ENCODE assay signal across 11 cellular contexts in the genomic region with DNA sequence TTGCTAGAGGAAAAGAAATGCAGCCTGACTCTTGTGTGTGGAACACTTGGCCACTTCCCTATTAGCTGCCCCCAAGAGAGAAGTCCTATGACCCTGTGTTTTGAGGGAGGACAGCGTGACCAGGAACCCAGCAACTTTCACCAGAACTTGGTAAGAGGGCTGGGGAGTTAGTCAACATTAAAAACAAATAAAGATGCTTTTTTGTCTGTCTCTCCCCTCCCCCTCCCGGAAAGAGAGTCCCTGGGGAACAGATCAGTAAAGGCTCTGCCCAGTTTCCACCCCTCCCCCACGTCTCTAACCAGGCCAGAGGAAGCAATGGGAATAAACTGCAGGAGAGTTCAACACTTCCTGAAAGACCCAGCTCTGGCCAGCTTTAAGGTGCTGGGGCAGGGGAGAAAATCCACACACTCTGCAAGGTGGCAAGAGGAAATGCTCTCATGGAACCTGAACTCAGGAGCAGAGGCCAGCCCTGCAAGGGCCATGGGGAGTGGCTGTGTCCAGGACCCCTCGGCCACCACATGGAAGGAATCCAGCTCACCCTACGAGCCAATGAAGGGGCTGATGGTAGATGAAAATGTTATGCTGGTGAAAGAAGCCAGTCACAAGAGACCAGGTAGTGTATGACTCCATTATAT. TPM values are rescaled to one million over a fixed set of nuclear protein-coding genes. Genes with fewer than 3 reads are reported as not detected.
DNase-seq lines count a peak whose midpoint lies in the region; ATAC-seq, FAIRE-seq and TF ChIP-seq lines count a peak whose summit lies in the region.
"Had no signal": no experiment of that assay in that cellular context is flagged by ENCODE, and none has a peak within 500 bp of the region (broad histone marks: within the 10 kb centered on the region; RNA-seq: fewer than 3 reads in every experiment).

No MANE protein-coding gene starts in this region.

- H3K27ac Mint-ChIP-seq in nephron progenitor cell = peak overlapping the region; percentile 77
- no peak overlapping the region for H3K27ac Mint-ChIP-seq in effector memory CD8-positive, alpha-beta T cell
- H3K27ac Mint-ChIP-seq: activated CD4-positive, alpha-beta memory T cell treated with anti-CD3 and anti-CD28 coated beads, Interleukin-2, amount 10 ng/mL, durations not matched to agents 7 days and 5 days had no signal

- no peak; a peak in 1 of 5 replicates for TF ChIP-seq EP300 in A549 (IDR thresholded peaks at IDR 0.05)

- peaks cover 17% of the 10 kb centered on the region for H3K9me3 Mint-ChIP-seq in nephron progenitor cell
- H3K9me3 Mint-ChIP-seq in effector memory CD8-positive, alpha-beta T cell = no peaks in the 10 kb centered on the region

- 24% methylated on average over 5 of the region's 5 CpGs for WGBS in A549 (ENCODE audit: missing lambda C conversion rate)

- H3K36me3 Mint-ChIP-seq in nephron progenitor cell (ENCODE audit: low read depth) = peaks cover 11% of the 10 kb centered on the region
- H3K36me3 Mint-ChIP-seq in effector memory CD8-positive, alpha-beta T cell (ENCODE audit: insufficient read depth) = no peaks in the 10 kb centered on the region
- H3K36me3 Mint-ChIP-seq: naive B cell had no signal

- 0 out of 3 replicates have a peak, but pooled peaks cover 4% of the 10 kb centered on the region for H3K9me3 ChIP-seq in A549

- TF ChIP-seq CTCF in A549 (IDR thresholded peaks at IDR 0.05) (no peak), nephron progenitor cell (IDR thresholded peaks at IDR 0.05) (no peak)

- POLR2A ChIA-PET in A549 (lab: Yijun Ruan, JAX) = interaction anchor here (1.0 kb wide), 1 partner anchor 75 kb away, joined by 3 read pairs; no protein-coding TSS in a partner anchor

- TF ChIP-seq RAD21 in A549 (conservative IDR thresholded peaks at IDR 0.05 in 1 of 2, IDR thresholded peaks at IDR 0.05 in 1 of 2) = peak in 1 of 2 experiments; percentile 28; a peak in 1 of 5 replicates

- ATAC-seq in A549 (peak; percentile 51 to 78; a peak in 4 of 6 replicates), HG02970 (IDR thresholded peaks at IDR 0.05; ENCODE audit: low FRiP score, unreplicated experiment) (no peak)
- ATAC-seq in effector memory CD8-positive, alpha-beta T cell (replicated peaks) = no peak

- no peak for FAIRE-seq in A549 (lab: Jason Lieb, UNC)

- H3K27ac ChIP-seq in A549 = peak overlapping the region; percentile 72 to 81

- no peak for TF ChIP-seq POLR2A in A549 (IDR thresholded peaks at IDR 0.05; ENCODE audit: low read length)

- peaks cover 35% of the 10 kb centered on the region for H3K4me1 ChIP-seq in A549

- 0 out of 3 replicates have a peak overlapping the region, but pooled peaks have one; percentile 8 for H3K4me3 ChIP-seq in A549

- CTCF ChIA-PET in A549 (lab: Yijun Ruan, JAX) = interaction anchor here (1.0 to 3.0 kb wide), 5 partner anchors 9 to 121 kb away, joined by 3 to 12 read pairs (median 4); no protein-coding TSS in a partner anchor

- H3K27me3 Mint-ChIP-seq in nephron progenitor cell (ENCODE audit: low read depth, poor library complexity) = peaks cover 2% of the 10 kb centered on the region
- H3K27me3 Mint-ChIP-seq in effector memory CD8-positive, alpha-beta T cell = peaks cover 6 to 16% of the 10 kb centered on the region in 2 donors

- peaks cover 75% of the 10 kb centered on the region for H3K4me1 Mint-ChIP-seq in nephron progenitor cell
- no peaks in the 10 kb centered on the region for H3K4me1 Mint-ChIP-seq in effector memory CD8-positive, alpha-beta T cell (ENCODE audit: low read depth in 2 of 2)
- H3K4me1 Mint-ChIP-seq: activated CD4-positive, alpha-beta memory T cell treated with anti-CD3 and anti-CD28 coated beads, Interleukin-2, amount 10 ng/mL, durations not matched to agents 7 days and 5 days had no signal

- peak overlapping the region; percentile 33 for H3K4me3 Mint-ChIP-seq in nephron progenitor cell
- no peak overlapping the region for H3K4me3 Mint-ChIP-seq in effector memory CD8-positive, alpha-beta T cell
- H3K4me3 Mint-ChIP-seq: activated CD4-positive, alpha-beta memory T cell treated with anti-CD3 and anti-CD28 coated beads, Interleukin-2, amount 10 ng/mL, durations not matched to agents 7 days and 5 days; naive B cell had no signal

- peak; percentile 29 to 76 for DNase-seq in A549 (ENCODE audit: low read depth in 1 of 2, low spot score in 1 of 2)
- peak; percentile 54 for DNase-seq in NCI-H2029 (lab: John Stamatoyannopoulos, UW)
- DNase-seq in foreskin melanocyte = peak; percentile 32
- DNase-seq in nephron progenitor cell = peak; percentile 51
- DNase-seq in effector memory CD8-positive, alpha-beta T cell = no peak
- no peak for DNase-seq in glomerular visceral epithelial cell (ENCODE audit: extremely low spot score)
- no peak for DNase-seq in 8988T
- DNase-seq: activated CD4-positive, alpha-beta memory T cell treated with anti-CD3 and anti-CD28 coated beads, Interleukin-2, amount 10 ng/mL, durations not matched to agents 7 days and 5 days; cerebellar nuclear complex; naive B cell had no signal

- peak overlapping the region; percentile 75 for H3K4me2 ChIP-seq in A549

TF ChIP-seq in A549, 52 proteins besides CTCF, POLR2A, EP300 and RAD21:
- TF ChIP-seq ZFP36 (IDR thresholded peaks at IDR 0.05; ENCODE audit: borderline replicate concordance, partially characterized antibody) (no peak), HDAC2 (IDR thresholded peaks at IDR 0.05) (no peak), CHD4 (IDR thresholded peaks at IDR 0.05; ENCODE audit: borderline replicate concordance) (no peak), KDM5A (IDR thresholded peaks at IDR 0.05) (no peak), JUN (IDR thresholded peaks at IDR 0.05) (no peak), CEBPB (IDR thresholded peaks at IDR 0.05) (no peak), MYC (IDR thresholded peaks at IDR 0.05; ENCODE audit: borderline replicate concordance, low read length) (no peak), TP53 (CRISPR knock-in tag; IDR thresholded peaks at IDR 0.05) (no peak), GATA3 (IDR thresholded peaks at IDR 0.05; ENCODE audit: borderline replicate concordance) (no peak), FOXS1 (CRISPR knock-in tag; IDR thresholded peaks at IDR 0.05) (no peak)
- TF ChIP-seq, protein P1, sequence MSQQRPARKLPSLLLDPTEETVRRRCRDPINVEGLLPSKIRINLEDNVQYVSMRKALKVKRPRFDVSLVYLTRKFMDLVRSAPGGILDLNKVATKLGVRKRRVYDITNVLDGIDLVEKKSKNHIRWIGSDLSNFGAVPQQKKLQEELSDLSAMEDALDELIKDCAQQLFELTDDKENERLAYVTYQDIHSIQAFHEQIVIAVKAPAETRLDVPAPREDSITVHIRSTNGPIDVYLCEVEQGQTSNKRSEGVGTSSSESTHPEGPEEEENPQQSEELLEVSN (IDR thresholded peaks at IDR 0.05; ENCODE audit: borderline replicate concordance, low read depth) = no peak

RNA-seq across cellular contexts. Expression of a gene that starts 21.5 kb away (rescaled TPM):
- 3.9 and 6.2 TPM in 2 replicates for polyA plus RNA-seq in A549 (2011; rRNA removed)
- polyA plus RNA-seq in A549 (2012; cell fraction: cytosol; rRNA removed) = 0.82 and 1.1 TPM in 2 replicates
- 2.2 and 2.7 TPM in 2 replicates for polyA plus RNA-seq in A549 (2012; cell fraction: nucleus; rRNA removed)
- polyA plus RNA-seq in A549 (2017; fragmentation: RNase III; extraction: RNeasy Plus Mini Kit Qiagen cat#74134 plus additional on column Dnase treatment) = 1.4 to 2.4 TPM (median 1.7 TPM) in 3 replicates
- polyA minus RNA-seq in A549 (2011; rRNA and poly(A)+ RNA removed) = 7.4 and 7.6 TPM in 2 replicates

Comparison
In these comparisons a context has a peak if more than half of its experiments do, and no peak if none do; other contexts are left out.
1. ATAC-seq: peak in A549 (2 of 2); none in effector memory CD8-positive, alpha-beta T cell (single experiment) and HG02970 (single experiment).
2. DNase-seq: peak in A549 (2 of 2), NCI-H2029 (single experiment), foreskin melanocyte (single experiment) and nephron progenitor cell (single experiment); none in effector memory CD8-positive, alpha-beta T cell (0 of 3), glomerular visceral epithelial cell (single experiment) and 8988T (single experiment).